1 cellular context compared by ENCODE assay signal in genomic region chr22:18067548-18068341, GRCh38.
TF ChIP-seq lines count a peak whose summit lies in the region.

No MANE protein-coding gene starts in this region.

TF ChIP-seq in HepG2, 621 proteins besides CTCF, POLR2A, EP300 and RAD21 (continues in another document):
- 0 out of 2 replicates have a peak, but pooled peaks have one; percentile 11 for TF ChIP-seq FOXA3 (CRISPR knock-in tag; IDR thresholded peaks at IDR 0.05)
- TF ChIP-seq ZNF407 (CRISPR knock-in tag; IDR thresholded peaks at IDR 0.05; ENCODE audit: not compliant biosample characterization): no peak
- 0 out of 2 replicates have a peak, but pooled peaks have one; percentile 31 for TF ChIP-seq UBTF (CRISPR knock-in tag; IDR thresholded peaks at IDR 0.05)
- TF ChIP-seq HNF1B (CRISPR knock-in tag; IDR thresholded peaks at IDR 0.05): peak; percentile 39; the same call in 1 of the 2 replicates
- TF ChIP-seq KDM5B (CRISPR knock-in tag; IDR thresholded peaks at IDR 0.05; ENCODE audit: borderline replicate concordance): 0 out of 2 replicates have a peak, but pooled peaks have one; percentile 33
- no peak for TF ChIP-seq KLF15 (CRISPR knock-in tag; IDR thresholded peaks at IDR 0.05; ENCODE audit: borderline replicate concordance)
- TF ChIP-seq PHF21A (CRISPR knock-in tag; IDR thresholded peaks at IDR 0.05): peak; percentile 25; the same call in 1 of the 2 replicates
- TF ChIP-seq KLF12 (CRISPR knock-in tag; IDR thresholded peaks at IDR 0.05; ENCODE audit: borderline replicate concordance): no peak
- TF ChIP-seq ZSCAN21 (CRISPR knock-in tag; IDR thresholded peaks at IDR 0.05; ENCODE audit: borderline replicate concordance): no peak
- no peak for TF ChIP-seq NFATC3 (CRISPR knock-in tag; IDR thresholded peaks at IDR 0.05)
- TF ChIP-seq ZKSCAN5 (CRISPR knock-in tag; IDR thresholded peaks at IDR 0.05): 0 out of 2 replicates have a peak, but pooled peaks have one; percentile 32
- peak; percentile 40; the same call in 1 of the 2 replicates for TF ChIP-seq ZMYM3 (CRISPR knock-in tag; IDR thresholded peaks at IDR 0.05)
- TF ChIP-seq NFKB2 (CRISPR knock-in tag; IDR thresholded peaks at IDR 0.05; ENCODE audit: borderline replicate concordance): no peak
- no peak for TF ChIP-seq MIER2 (CRISPR knock-in tag; IDR thresholded peaks at IDR 0.05)
- TF ChIP-seq, protein P1, sequence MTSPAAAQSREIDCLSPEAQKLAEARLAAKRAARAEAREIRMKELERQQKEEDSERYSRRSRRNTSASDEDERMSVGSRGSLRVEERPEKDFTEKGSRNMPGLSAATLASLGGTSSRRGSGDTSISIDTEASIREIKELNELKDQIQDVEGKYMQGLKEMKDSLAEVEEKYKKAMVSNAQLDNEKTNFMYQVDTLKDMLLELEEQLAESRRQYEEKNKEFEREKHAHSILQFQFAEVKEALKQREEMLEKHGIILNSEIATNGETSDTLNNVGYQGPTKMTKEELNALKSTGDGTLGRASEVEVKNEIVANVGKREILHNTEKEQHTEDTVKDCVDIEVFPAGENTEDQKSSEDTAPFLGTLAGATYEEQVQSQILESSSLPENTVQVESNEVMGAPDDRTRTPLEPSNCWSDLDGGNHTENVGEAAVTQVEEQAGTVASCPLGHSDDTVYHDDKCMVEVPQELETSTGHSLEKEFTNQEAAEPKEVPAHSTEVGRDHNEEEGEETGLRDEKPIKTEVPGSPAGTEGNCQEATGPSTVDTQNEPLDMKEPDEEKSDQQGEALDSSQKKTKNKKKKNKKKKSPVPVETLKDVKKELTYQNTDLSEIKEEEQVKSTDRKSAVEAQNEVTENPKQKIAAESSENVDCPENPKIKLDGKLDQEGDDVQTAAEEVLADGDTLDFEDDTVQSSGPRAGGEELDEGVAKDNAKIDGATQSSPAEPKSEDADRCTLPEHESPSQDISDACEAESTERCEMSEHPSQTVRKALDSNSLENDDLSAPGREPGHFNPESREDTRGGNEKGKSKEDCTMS (CRISPR knock-in tag; conservative IDR thresholded peaks at IDR 0.05): no peak
- no peak for TF ChIP-seq NR2F1 (CRISPR knock-in tag; IDR thresholded peaks at IDR 0.05)
- peak; percentile 26; the same call in 1 of the 2 replicates for TF ChIP-seq THAP9 (CRISPR knock-in tag; IDR thresholded peaks at IDR 0.05; ENCODE audit: borderline replicate concordance)
- TF ChIP-seq HDAC1 (CRISPR knock-in tag; IDR thresholded peaks at IDR 0.05): 0 out of 2 replicates have a peak, but pooled peaks have one; percentile 22
- no peak for TF ChIP-seq SNAI1 (CRISPR knock-in tag; IDR thresholded peaks at IDR 0.05; ENCODE audit: borderline replicate concordance)
- TF ChIP-seq, protein P2, sequence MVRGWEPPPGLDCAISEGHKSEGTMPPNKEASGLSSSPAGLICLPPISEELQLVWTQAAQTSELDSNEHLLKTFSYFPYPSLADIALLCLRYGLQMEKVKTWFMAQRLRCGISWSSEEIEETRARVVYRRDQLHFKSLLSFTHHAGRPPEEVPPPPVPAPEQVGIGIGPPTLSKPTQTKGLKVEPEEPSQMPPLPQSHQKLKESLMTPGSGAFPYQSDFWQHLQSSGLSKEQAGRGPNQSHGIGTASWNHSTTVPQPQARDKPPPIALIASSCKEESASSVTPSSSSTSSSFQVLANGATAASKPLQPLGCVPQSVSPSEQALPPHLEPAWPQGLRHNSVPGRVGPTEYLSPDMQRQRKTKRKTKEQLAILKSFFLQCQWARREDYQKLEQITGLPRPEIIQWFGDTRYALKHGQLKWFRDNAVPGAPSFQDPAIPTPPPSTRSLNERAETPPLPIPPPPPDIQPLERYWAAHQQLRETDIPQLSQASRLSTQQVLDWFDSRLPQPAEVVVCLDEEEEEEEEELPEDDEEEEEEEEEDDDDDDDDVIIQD (CRISPR knock-in tag; IDR thresholded peaks at IDR 0.05; ENCODE audit: low read depth): no peak
- no peak for TF ChIP-seq FOXP1 (IDR thresholded peaks at IDR 0.05)
- no peak for TF ChIP-seq FOXP1 (CRISPR knock-in tag; IDR thresholded peaks at IDR 0.05)
- TF ChIP-seq ZNF441 (CRISPR knock-in tag; IDR thresholded peaks at IDR 0.05; ENCODE audit: borderline replicate concordance): no peak
- no peak for TF ChIP-seq KDM6A (CRISPR knock-in tag; IDR thresholded peaks at IDR 0.05; ENCODE audit: low read depth)
- TF ChIP-seq, protein P3, sequence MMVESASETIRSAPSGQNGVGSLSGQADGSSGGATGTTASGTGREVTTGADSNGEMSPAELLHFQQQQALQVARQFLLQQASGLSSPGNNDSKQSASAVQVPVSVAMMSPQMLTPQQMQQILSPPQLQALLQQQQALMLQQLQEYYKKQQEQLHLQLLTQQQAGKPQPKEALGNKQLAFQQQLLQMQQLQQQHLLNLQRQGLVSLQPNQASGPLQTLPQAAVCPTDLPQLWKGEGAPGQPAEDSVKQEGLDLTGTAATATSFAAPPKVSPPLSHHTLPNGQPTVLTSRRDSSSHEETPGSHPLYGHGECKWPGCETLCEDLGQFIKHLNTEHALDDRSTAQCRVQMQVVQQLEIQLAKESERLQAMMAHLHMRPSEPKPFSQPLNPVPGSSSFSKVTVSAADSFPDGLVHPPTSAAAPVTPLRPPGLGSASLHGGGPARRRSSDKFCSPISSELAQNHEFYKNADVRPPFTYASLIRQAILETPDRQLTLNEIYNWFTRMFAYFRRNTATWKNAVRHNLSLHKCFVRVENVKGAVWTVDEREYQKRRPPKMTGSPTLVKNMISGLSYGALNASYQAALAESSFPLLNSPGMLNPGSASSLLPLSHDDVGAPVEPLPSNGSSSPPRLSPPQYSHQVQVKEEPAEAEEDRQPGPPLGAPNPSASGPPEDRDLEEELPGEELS (CRISPR knock-in tag; IDR thresholded peaks at IDR 0.05): 0 out of 2 replicates have a peak, but pooled peaks have one; percentile 26
- TF ChIP-seq ZNF572 (CRISPR knock-in tag; IDR thresholded peaks at IDR 0.05): no peak
- peak; percentile 87 for TF ChIP-seq ZNF652 (CRISPR knock-in tag; IDR thresholded peaks at IDR 0.05; ENCODE audit: borderline replicate concordance, low read depth)
- TF ChIP-seq MAFK (conservative IDR thresholded peaks at IDR 0.05 in 1 of 2, IDR thresholded peaks at IDR 0.05 in 1 of 2; ENCODE audit: low read length in 2 of 2): no peak
- TF ChIP-seq HOXA9 (CRISPR knock-in tag; IDR thresholded peaks at IDR 0.05; ENCODE audit: borderline replicate concordance): no peak
